ENCODE assay signal across 7 cellular contexts in genomic region chr2:239264838-239265651, GRCh38.
DNase-seq lines count a peak whose midpoint lies in the region; ATAC-seq and TF ChIP-seq lines count a peak whose summit lies in the region.

No MANE protein-coding gene starts in this region.

- peak overlapping the region; percentile 86 for H3K4me3 Mint-ChIP-seq in activated naive CD8-positive, alpha-beta T cell

- 0 out of 2 replicates have a peak, but pooled peaks cover 3% of the 10 kb centered on the region for H4K20me1 ChIP-seq in PC-9 (ENCODE audit: insufficient read depth)

- H3K4me1 Mint-ChIP-seq in activated naive CD8-positive, alpha-beta T cell (ENCODE audit: low read depth), result peaks cover 78% of the 10 kb centered on the region

- H3K9me3 ChIP-seq in PC-9 (ENCODE audit: insufficient read depth, low read depth), result no peaks in the 10 kb centered on the region

- peak overlapping the region; percentile 92 for H3K27ac Mint-ChIP-seq in activated naive CD8-positive, alpha-beta T cell

- intact Hi-C loops in PC-9 (cut with micrococcal nuclease; ENCODE audit: unreplicated experiment), result loop anchor here (5.0 kb wide), 1 partner anchor 828 kb away; no protein-coding TSS in a partner anchor

- DNase-seq in PC-9, result peak; percentile 46 to 55
- DNase-seq in hepatic stellate cell (ENCODE audit: low spot score), result peak; percentile 38
- peak; percentile 43 for DNase-seq in stimulated activated CD8-positive, alpha-beta memory T cell treated with anti-CD3 and anti-CD28 coated beads, Interleukin-12 subunit alpha, Interleukin-12 subunit beta, amount 100 ng/mL, for 4 hours (ENCODE audit: low read depth)
- no peak for DNase-seq in NCI-H526 treated with DMSO at 0.1 percent for 48 hours (lab: John Stamatoyannopoulos, UW)
- no peak for DNase-seq in inferior parietal cortex (ENCODE audit: extremely low spot score)

- BruUV-seq in PC-9 (replicated peaks; lab: Mats Ljungman, UMichigan), result TSS peak; percentile 33

- ATAC-seq in GM21825 (IDR thresholded peaks at IDR 0.05; ENCODE audit: unreplicated experiment), result peak; percentile 39

- peaks cover 30% of the 10 kb centered on the region for H3K4me1 ChIP-seq in PC-9 (replicated peaks; ENCODE audit: insufficient read depth)

- CTCF ChIA-PET in PC-9 (lab: Charles Lee), result interaction anchor here (0.8 kb wide), 1 partner anchor 9 kb away, joined by 5 read pairs; no protein-coding TSS in a partner anchor

- H3K27ac ChIP-seq in PC-9, result no peak overlapping the region

- no peaks in the 10 kb centered on the region for H3K27me3 ChIP-seq in PC-9 (ENCODE audit: insufficient read depth, low read depth)

- TF ChIP-seq CTCF in PC-9 (conservative IDR thresholded peaks at IDR 0.05), result no peak

- no peaks in the 10 kb centered on the region for H3K9me3 Mint-ChIP-seq in activated naive CD8-positive, alpha-beta T cell (ENCODE audit: low read depth)

- H3K36me3 Mint-ChIP-seq in activated naive CD8-positive, alpha-beta T cell, result no peaks in the 10 kb centered on the region

- H3K4me3 ChIP-seq in PC-9, result no peak overlapping the region

- no peaks in the 10 kb centered on the region for H3K36me3 ChIP-seq in PC-9 (ENCODE audit: low read depth)

- no peaks in the 10 kb centered on the region for H3K27me3 Mint-ChIP-seq in activated naive CD8-positive, alpha-beta T cell

- POLR2A ChIA-PET in PC-9 (lab: Charles Lee; ENCODE audit: unreplicated experiment), result no interaction called here

- peaks cover 7% of the 10 kb centered on the region; the same call in 1 of the 2 replicates for H3F3A ChIP-seq in PC-9 (ENCODE audit: insufficient read depth, low read depth)

- H3K4me2 ChIP-seq in PC-9, result peak overlapping the region; percentile 39

- no peak overlapping the region for H2AFZ ChIP-seq in PC-9

- peaks cover 33% of the 10 kb centered on the region; the same call in 1 of the 2 replicates for H3K79me2 ChIP-seq in PC-9 (ENCODE audit: low read depth)

- no peaks in the 10 kb centered on the region for H3K9me2 ChIP-seq in PC-9 (ENCODE audit: insufficient read depth)

Comparison
In these comparisons a context has a peak if more than half of its experiments do, and no peak if none do; other contexts are left out.
1. DNase-seq: peak in PC-9 (2 of 2), hepatic stellate cell (single experiment) and stimulated activated CD8-positive, alpha-beta memory T cell treated with anti-CD3 and anti-CD28 coated beads, Interleukin-12 subunit alpha, Interleukin-12 subunit beta, amount 100 ng/mL, for 4 hours (single experiment); none in NCI-H526 treated with DMSO at 0.1 percent for 48 hours (single experiment) and inferior parietal cortex (single experiment).